24 cellular contexts compared by ENCODE assay signal in genomic region chr2:209307161-209308001, GRCh38.
A peak's percentile ranks its signal among the peaks of the same experiment; 100 is the strongest.
DNase-seq lines count a peak whose midpoint lies in the region; ATAC-seq, FAIRE-seq and TF ChIP-seq lines count a peak whose summit lies in the region.
"Had no signal": no experiment of that assay in that cellular context is flagged by ENCODE, and none has a peak within 500 bp of the region (broad histone marks: within the 10 kb centered on the region; RNA-seq: fewer than 3 reads in every experiment).

No MANE protein-coding gene starts in this region.

- H3K4me1 ChIP-seq in BE2C, result 0 out of 2 replicates have a peak, but pooled peaks cover 3% of the 10 kb centered on the region
- peaks cover 17% of the 10 kb centered on the region for H3K4me1 ChIP-seq in HUES64 (ENCODE audit: insufficient read depth, low read length)
- peaks cover 0 to 14% (median 8%) of the 10 kb centered on the region in 4 experiments; a peak in 3 of 7 replicates for H3K4me1 ChIP-seq in H1 (replicated peaks in 1 of 4; ENCODE audit: control insufficient read depth in 3 of 4, insufficient read depth in 4 of 4, low read length in 3 of 4)
- no peaks in the 10 kb centered on the region for H3K4me1 ChIP-seq in trophoblast cell (ENCODE audit: control insufficient read depth in 1 of 2, insufficient read depth in 2 of 2, low read length in 2 of 2)
- H3K4me1 ChIP-seq: A549, BLaER1 had no signal

- FAIRE-seq in H1 (lab: Jason Lieb, UNC), result no peak
- FAIRE-seq: A549, GM12891, HTR-8/SVneo, RCC 7860 had no signal

- H2BK5ac ChIP-seq in H1 (ENCODE audit: low read depth, low read length) (peak overlapping the region; percentile 74; the same call in 1 of the 2 replicates), trophoblast cell (ENCODE audit: low read depth, low read length, poor library complexity) (no peak overlapping the region)

- H3K4me2 ChIP-seq in H1 (ENCODE audit: insufficient read depth in 1 of 2, low read depth in 2 of 2, low read length in 2 of 2) (no peak overlapping the region), trophoblast cell (ENCODE audit: low read length) (no peak overlapping the region)
- H3K4me2 ChIP-seq: A549, BLaER1 had no signal

- H4K20me1 ChIP-seq in H1 (replicated peaks in 1 of 2; ENCODE audit: control insufficient read depth in 1 of 2, insufficient read depth in 2 of 2, low read length in 2 of 2), result peaks cover 0 to 3% of the 10 kb centered on the region in 2 experiments
- H4K20me1 ChIP-seq: BLaER1 had no signal

- no peak overlapping the region for H3K27ac Mint-ChIP-seq in activated CD8-positive, alpha-beta T cell treated with anti-CD3 and anti-CD28 coated beads for 36 hours

- H3K56ac ChIP-seq in H1 (replicated peaks; ENCODE audit: insufficient read length, low read depth, low read length), result no peak overlapping the region

- CTCF ChIA-PET in H1 (lab: Charles Lee; ENCODE audit: partially characterized antibody), result interaction anchor here (0.6 to 2.2 kb wide), 6 partner anchors 17 to 900 kb away, joined by 3 to 7 read pairs (median 3); no protein-coding TSS in a partner anchor
- CTCF ChIA-PET in activated CD8-positive, alpha-beta T cell treated with anti-CD3 and anti-CD28 coated beads for 36 hours (lab: Charles Lee), result no interaction called here

- H3K4me3 ChIP-seq in BE2C (ENCODE audit: low read depth, low read length), result no peak overlapping the region
- H3K4me3 ChIP-seq in HUES64 (ENCODE audit: low read length), result no peak overlapping the region
- no peak overlapping the region for H3K4me3 ChIP-seq in H1 (ENCODE audit: extremely low read depth in 1 of 4, insufficient read depth in 2 of 4, low read depth in 3 of 4, low read length in 4 of 4)
- H3K4me3 ChIP-seq in trophoblast cell (ENCODE audit: low read depth, low read length), result peak overlapping the region; percentile 7
- H3K4me3 ChIP-seq: A549, BLaER1, SK-N-MC had no signal

- H3K4me1 Mint-ChIP-seq in activated CD8-positive, alpha-beta T cell treated with anti-CD3 and anti-CD28 coated beads for 36 hours (ENCODE audit: low read depth), result no peaks in the 10 kb centered on the region
- H3K4me1 Mint-ChIP-seq: CD4-positive, alpha-beta memory T cell had no signal

- H2BK20ac ChIP-seq in H1 (ENCODE audit: low read length), result no peak overlapping the region

- H3K4me3 Mint-ChIP-seq in activated CD8-positive, alpha-beta T cell treated with anti-CD3 and anti-CD28 coated beads for 36 hours, result no peak overlapping the region

- H3K9me3 ChIP-seq in BE2C, result no peaks in the 10 kb centered on the region
- H3K9me3 ChIP-seq in HUES64 (ENCODE audit: insufficient read depth, low read depth, low read length), result no peaks in the 10 kb centered on the region
- H3K9me3 ChIP-seq in H1 (ENCODE audit: insufficient read depth in 2 of 2, low read depth in 1 of 2, low read length in 1 of 2), result peaks cover 0 to 4% of the 10 kb centered on the region in 2 experiments; a peak in 2 of 4 replicates
- H3K9me3 ChIP-seq in trophoblast cell (ENCODE audit: insufficient read depth, low read depth, low read length), result no peaks in the 10 kb centered on the region
- H3K9me3 ChIP-seq: A549, BLaER1 had no signal

- DNase-seq in BE2C, result peak; percentile 35
- peak; percentile 56 to 77 for DNase-seq in H1 (ENCODE audit: low read depth in 1 of 2, low spot score in 2 of 2)
- no peak for DNase-seq in trophoblast cell
- no peak for DNase-seq in activated CD8-positive, alpha-beta T cell treated with anti-CD3 and anti-CD28 coated beads for 36 hours
- no peak for DNase-seq in activated CD8-positive, alpha-beta memory T cell treated with anti-CD3 and anti-CD28 coated beads for 24 hours
- DNase-seq: Calu3; CD4-positive, alpha-beta memory T cell; H7; MM.1S; NCI-H1092; NCI-H1436 treated with DMSO at 0.1 percent for 48 hours; NCI-H2029; NCI-H2171; NCI-H526; NK-92 treated with Interleukin-12 subunit alpha and Interleukin-12 subunit beta, amount 100 ng/mL, for 24 hours had no signal

- TF ChIP-seq POLR2A in H1 (IDR thresholded peaks at IDR 0.05; ENCODE audit: control extremely low read depth in 1 of 2, low read depth in 2 of 2, low read length in 2 of 2), result peak; percentile 55 to 75

- no peak overlapping the region for H3K14ac ChIP-seq in H1 (ENCODE audit: insufficient read length)
- H3K14ac ChIP-seq in trophoblast cell (ENCODE audit: low read length), result no peak overlapping the region

- H3K27ac ChIP-seq in HUES64 (ENCODE audit: low read depth, low read length) (peak overlapping the region; percentile 63; the same call in 1 of the 2 replicates), H1 (ENCODE audit: low read depth, low read length) (no peak overlapping the region), trophoblast cell (ENCODE audit: low read depth, low read length) (no peak overlapping the region)
- H3K27ac ChIP-seq: A549, BLaER1, SK-N-MC had no signal

- POLR2A ChIA-PET in H1 (lab: Charles Lee; ENCODE audit: partially characterized antibody), result interaction anchor here (0.9 to 4.6 kb wide), 16 partner anchors 9 to 402 kb away, joined by 3 to 19 read pairs (median 3); no protein-coding TSS in a partner anchor
- POLR2A ChIA-PET in activated CD8-positive, alpha-beta T cell treated with anti-CD3 and anti-CD28 coated beads for 36 hours (lab: Charles Lee), result no interaction called here

- H3K18ac ChIP-seq in H1 (ENCODE audit: extremely low read depth, low read length), result peak overlapping the region; percentile 67
- no peak overlapping the region for H3K18ac ChIP-seq in trophoblast cell (ENCODE audit: low read length)

- no peak overlapping the region for H4K5ac ChIP-seq in H1 (ENCODE audit: insufficient read length, low read depth, low read length)

- H2BK120ac ChIP-seq in H1 (replicated peaks; ENCODE audit: low read depth, low read length) (peak overlapping the region; percentile 12), trophoblast cell (ENCODE audit: insufficient read depth, low read length, poor library complexity) (no peak overlapping the region)

- intact Hi-C loops in activated CD8-positive, alpha-beta T cell treated with anti-CD3 and anti-CD28 coated beads for 36 hours (cut with micrococcal nuclease), result no loop called here

- no peak overlapping the region for H2BK15ac ChIP-seq in H1 (ENCODE audit: low read length)

- H2AFZ ChIP-seq in H1 (ENCODE audit: low read length) (no peak overlapping the region), trophoblast cell (ENCODE audit: insufficient read depth, low read length, poor library complexity) (no peak overlapping the region)

- TF ChIP-seq EP300 in H1 (IDR thresholded peaks at IDR 0.05; ENCODE audit: borderline replicate concordance in 1 of 2, low read depth in 2 of 2, low read length in 2 of 2), result no peak

- H3K4ac ChIP-seq in H1 (replicated peaks; ENCODE audit: insufficient read length, low read depth, low read length), result no peak overlapping the region
- no peak overlapping the region for H3K4ac ChIP-seq in trophoblast cell (ENCODE audit: low read depth, low read length)

- no peaks in the 10 kb centered on the region for H3K9me3 Mint-ChIP-seq in activated CD8-positive, alpha-beta T cell treated with anti-CD3 and anti-CD28 coated beads for 36 hours

- H4K8ac ChIP-seq in H1 (ENCODE audit: extremely low read depth, insufficient read depth, low read length) (no peak overlapping the region), trophoblast cell (ENCODE audit: low read depth, low read length) (no peak overlapping the region)

- no peaks in the 10 kb centered on the region; the same call in 1 of the 2 replicates for H3K23me2 ChIP-seq in H1 (ENCODE audit: low read depth, low read length)

- H3K23ac ChIP-seq in H1 (ENCODE audit: insufficient read length), result no peak overlapping the region
- no peak overlapping the region for H3K23ac ChIP-seq in trophoblast cell (ENCODE audit: low read length)

- H3K79me2 ChIP-seq in H1 (ENCODE audit: control insufficient read depth in 1 of 2, insufficient read depth in 2 of 2, low read length in 2 of 2), result peaks cover under 1 to 6% of the 10 kb centered on the region in 2 experiments; a peak in 3 of 4 replicates
- peaks cover 2% of the 10 kb centered on the region for H3K79me2 ChIP-seq in trophoblast cell (ENCODE audit: control insufficient read depth, insufficient read depth, low read length, poor library complexity)

- H3K36me3 Mint-ChIP-seq in activated CD8-positive, alpha-beta T cell treated with anti-CD3 and anti-CD28 coated beads for 36 hours (ENCODE audit: low read depth), result no peaks in the 10 kb centered on the region
- H3K36me3 Mint-ChIP-seq: CD4-positive, alpha-beta memory T cell had no signal

- H3K36me3 ChIP-seq in BE2C, result no peaks in the 10 kb centered on the region
- peaks cover 46% of the 10 kb centered on the region for H3K36me3 ChIP-seq in HUES64 (ENCODE audit: insufficient read depth, low read length)
- peaks cover 4 to 54% (median 26%) of the 10 kb centered on the region in 4 experiments for H3K36me3 ChIP-seq in H1 (ENCODE audit: control insufficient read depth in 2 of 4, insufficient read depth in 4 of 4, low read length in 3 of 4)
- H3K36me3 ChIP-seq in trophoblast cell (ENCODE audit: control insufficient read depth in 1 of 2, insufficient read depth in 2 of 2, low read length in 2 of 2), result no peaks in the 10 kb centered on the region
- H3K36me3 ChIP-seq: BLaER1 had no signal

- H3K27me3 Mint-ChIP-seq in activated CD8-positive, alpha-beta T cell treated with anti-CD3 and anti-CD28 coated beads for 36 hours, result no peaks in the 10 kb centered on the region
- H3K27me3 Mint-ChIP-seq: CD4-positive, alpha-beta memory T cell had no signal

- ATAC-seq in HG02763 (IDR thresholded peaks at IDR 0.05; ENCODE audit: unreplicated experiment), result no peak
- ATAC-seq in activated CD8-positive, alpha-beta T cell treated with anti-CD3 and anti-CD28 coated beads for 36 hours, result no peak
- ATAC-seq: A549, Right ventricle myocardium inferior had no signal

- H4K12ac ChIP-seq in trophoblast cell (ENCODE audit: low read depth, low read length), result no peak overlapping the region

- H4K91ac ChIP-seq in H1 (replicated peaks; ENCODE audit: insufficient read length, low read length), result peak overlapping the region; percentile 66
- H4K91ac ChIP-seq in trophoblast cell (ENCODE audit: low read depth, low read length), result no peak overlapping the region

- TF ChIP-seq CTCF in BE2C (IDR thresholded peaks at IDR 0.05; ENCODE audit: low read depth, low read length), result no peak
- TF ChIP-seq CTCF in H1 (IDR thresholded peaks at IDR 0.05; ENCODE audit: control extremely low read depth in 1 of 3, insufficient read depth in 1 of 3, low read depth in 1 of 3, low read length in 3 of 3), result no peak
- no peak for TF ChIP-seq CTCF in activated CD8-positive, alpha-beta T cell treated with anti-CD3 and anti-CD28 coated beads for 36 hours (IDR thresholded peaks at IDR 0.05)

- H3K79me1 ChIP-seq in H1 (ENCODE audit: low read depth, low read length) (no peaks in the 10 kb centered on the region), trophoblast cell (ENCODE audit: low read length) (no peaks in the 10 kb centered on the region)

- H3K9ac ChIP-seq in HUES64 (ENCODE audit: low read depth, low read length), result no peak overlapping the region
- H3K9ac ChIP-seq in H1 (replicated peaks in 1 of 4; ENCODE audit: extremely low read depth in 1 of 4, low read depth in 3 of 4, low read length in 3 of 4), result no peak overlapping the region
- H3K9ac ChIP-seq in trophoblast cell (ENCODE audit: low read length), result no peak overlapping the region
- H3K9ac ChIP-seq: BLaER1 had no signal

- H2AK5ac ChIP-seq in H1 (ENCODE audit: low read depth, low read length) (no peak overlapping the region), trophoblast cell (ENCODE audit: low read length) (no peak overlapping the region)

- H2BK12ac ChIP-seq in H1 (ENCODE audit: low read depth, low read length) (no peak overlapping the region), trophoblast cell (ENCODE audit: low read length) (no peak overlapping the region)

- H3K27me3 ChIP-seq in BE2C (no peaks in the 10 kb centered on the region), HUES64 (ENCODE audit: insufficient read depth, low read length) (no peaks in the 10 kb centered on the region), H1 (replicated peaks in 1 of 4; ENCODE audit: control insufficient read depth in 3 of 4, extremely low read depth in 1 of 4, insufficient read depth in 3 of 4, low read length in 3 of 4) (no peaks in the 10 kb centered on the region), trophoblast cell (ENCODE audit: insufficient read depth, low read length) (no peaks in the 10 kb centered on the region)
- H3K27me3 ChIP-seq: BLaER1 had no signal

- no peak for TF ChIP-seq RAD21 in H1 (IDR thresholded peaks at IDR 0.05 in 1 of 2, conservative IDR thresholded peaks at IDR 0.05 in 1 of 2; ENCODE audit: low read depth in 2 of 2, low read length in 2 of 2)

- 76% methylated on average over 10 of the region's 10 CpGs for WGBS in HUES64
- WGBS in H1 (ENCODE audit: extremely low coverage in 1 of 2, insufficient coverage in 1 of 2, insufficient read length in 1 of 2, insufficient replicate concordance in 2 of 2, low coverage in 1 of 2, low lambda C conversion rate in 2 of 2, missing lambda C conversion rate in 1 of 2), 2 experiments, result 84% methylated on average over 10 of the region's 10 CpGs; no CpG with 5 or more reads in 1 of the 2 experiments
- no CpG with 5 or more reads among the region's 10 CpGs for WGBS in trophoblast cell (ENCODE audit: extremely low coverage, insufficient coverage, insufficient read length)

Comparison
In these comparisons a context has a peak if more than half of its experiments do, and no peak if none do; other contexts are left out.
1. DNase-seq: peak in BE2C (single experiment) and H1 (2 of 2); none in trophoblast cell (0 of 2), activated CD8-positive, alpha-beta T cell treated with anti-CD3 and anti-CD28 coated beads for 36 hours (single experiment) and activated CD8-positive, alpha-beta memory T cell treated with anti-CD3 and anti-CD28 coated beads for 24 hours (single experiment).